8 cellular contexts compared by ENCODE assay signal in the genomic region with DNA sequence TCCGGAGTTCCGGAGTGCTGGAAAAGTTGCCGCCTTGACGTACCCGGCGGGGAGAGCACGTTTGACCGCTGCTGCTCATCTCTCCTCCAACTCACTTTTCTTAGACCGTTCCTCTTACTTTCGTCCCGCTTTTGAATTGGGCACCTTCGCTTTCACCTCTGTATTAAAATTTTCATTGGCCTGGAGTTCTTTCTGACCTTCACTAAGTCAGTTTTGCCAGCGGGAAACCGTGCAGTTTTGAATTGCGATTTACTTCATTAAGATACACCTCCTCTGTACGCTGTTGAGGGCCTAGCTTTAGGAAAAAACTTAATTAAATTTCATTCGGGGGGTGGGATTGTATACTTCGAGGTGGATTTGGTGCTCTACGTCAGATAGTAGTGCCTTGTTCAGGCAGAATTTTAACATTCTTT. TPM values are rescaled to one million over a fixed set of nuclear protein-coding genes. Genes with fewer than 3 reads are reported as not detected.
DNase-seq lines count a peak whose midpoint lies in the region; ATAC-seq and TF ChIP-seq lines count a peak whose summit lies in the region.

No MANE protein-coding gene starts in this region.

- peak; percentile 15 for ATAC-seq in GM18907 (IDR thresholded peaks at IDR 0.05; ENCODE audit: unreplicated experiment)
- no peak for ATAC-seq in HG03159 (IDR thresholded peaks at IDR 0.05; ENCODE audit: unreplicated experiment)

- peaks cover 28% of the 10 kb centered on the region for H3K4me1 Mint-ChIP-seq in MCF 10A (ENCODE audit: insufficient read depth, unreplicated experiment)

- H3K4me3 ChIP-seq in ACC112 (ENCODE audit: low read depth, low read length) (peak overlapping the region; percentile 84), HUES48 (ENCODE audit: low read depth, low read length) (peak overlapping the region; percentile 97)

- H3K27ac ChIP-seq in ACC112 (ENCODE audit: low read depth, low read length) (peak overlapping the region; percentile 72), HUES48 (ENCODE audit: low read depth, low read length) (peak overlapping the region; percentile 97)

- H3K79me2 ChIP-seq in ACC112 (ENCODE audit: control insufficient read depth, insufficient read depth, low read length, unreplicated experiment): peaks cover 61% of the 10 kb centered on the region

- H3K27me3 Mint-ChIP-seq in MCF 10A (ENCODE audit: insufficient read depth, unreplicated experiment): no peaks in the 10 kb centered on the region

- H3K36me3 ChIP-seq in ACC112 (ENCODE audit: insufficient read depth, low read length) (no peaks in the 10 kb centered on the region), HUES48 (ENCODE audit: control insufficient read depth, insufficient read depth, low read length) (no peaks in the 10 kb centered on the region)

- no peaks in the 10 kb centered on the region for H3K9me3 Mint-ChIP-seq in MCF 10A (ENCODE audit: unreplicated experiment)

- H2AFZ ChIP-seq in ACC112 (ENCODE audit: low read length, unreplicated experiment): peak overlapping the region; percentile 93

- peaks cover 19% of the 10 kb centered on the region for H3K4me1 ChIP-seq in ACC112 (ENCODE audit: control insufficient read depth, insufficient read depth, low read length, unreplicated experiment)
- H3K4me1 ChIP-seq in HUES48 (ENCODE audit: control insufficient read depth, insufficient read depth, low read length): peaks cover 26% of the 10 kb centered on the region

- H3K36me3 Mint-ChIP-seq in MCF 10A (ENCODE audit: insufficient read depth, unreplicated experiment): peaks cover 7% of the 10 kb centered on the region

- peak overlapping the region; percentile 84 for H3K4me3 Mint-ChIP-seq in MCF 10A (ENCODE audit: unreplicated experiment)

- CTCF ChIA-PET in MCF 10A (lab: Yijun Ruan, JAX): interaction anchor here (0.5 to 1.5 kb wide), 7 partner anchors 10 to 192 kb away, joined by 3 to 7 read pairs (median 3); partner anchors contain the start of gene C3orf33
- CTCF ChIA-PET in HEK293T (lab: Yijun Ruan, JAX): interaction anchor here (0.8 kb wide), 1 partner anchor 927 kb away, joined by 4 read pairs; no protein-coding TSS in a partner anchor

- TF ChIP-seq CTCF in MCF 10A (IDR thresholded peaks at IDR 0.05; ENCODE audit: unreplicated experiment): no peak

- peak overlapping the region; percentile 95 for H3K9ac ChIP-seq in HUES48 (ENCODE audit: low read depth, low read length)

- H3K27me3 ChIP-seq in ACC112 (ENCODE audit: insufficient read depth, low read length) (no peaks in the 10 kb centered on the region), HUES48 (ENCODE audit: control insufficient read depth, insufficient read depth, low read length) (no peaks in the 10 kb centered on the region)

- DNase-seq in MCF 10A (ENCODE audit: unreplicated experiment): no peak
- DNase-seq in midbrain (lab: John Stamatoyannopoulos, UW): peak; percentile 54
- no peak for DNase-seq in superior temporal gyrus (ENCODE audit: extremely low spot score)
- no peak for DNase-seq in HEK293T (ENCODE audit: extremely low spot score)

- POLR2A ChIA-PET in MCF 10A (lab: Yijun Ruan, JAX) (interaction anchor here (0.7 to 7.0 kb wide), 12 partner anchors 13 to 395 kb away, joined by 3 to 104 read pairs (median 3); partner anchors contain the start of genes C3orf33 and SLC33A1), HEK293T (lab: Yijun Ruan, JAX) (no interaction called here)

- H3K27ac Mint-ChIP-seq in MCF 10A (ENCODE audit: low read depth, unreplicated experiment): peak overlapping the region; percentile 24

- intact Hi-C loops in MCF 10A (cut with micrococcal nuclease): no loop called here

- no TSS peak for BruUV-seq in MCF 10A (replicated peaks; lab: Mats Ljungman, UMichigan)

- H3K9me3 ChIP-seq in HUES48 (ENCODE audit: control insufficient read depth, insufficient read depth, low read length): no peaks in the 10 kb centered on the region

TF ChIP-seq in HEK293T, 16 proteins besides CTCF, POLR2A, EP300 and RAD21:
- TF ChIP-seq SP1 (IDR thresholded peaks at IDR 0.05) (no peak), SUZ12 (IDR thresholded peaks at IDR 0.05) (no peak), CTBP1 (IDR thresholded peaks at IDR 0.05; ENCODE audit: borderline replicate concordance) (no peak), LEF1 (IDR thresholded peaks at IDR 0.05; ENCODE audit: borderline replicate concordance) (no peak), ELF4 (IDR thresholded peaks at IDR 0.05) (no peak), NFRKB (IDR thresholded peaks at IDR 0.05) (no peak), ZNF384 (IDR thresholded peaks at IDR 0.05) (no peak)

RNA-seq across cellular contexts. Expression of gene GMPS, which starts 1.3 kb away (rescaled TPM):
- 92.4 and 128 TPM in 2 replicates for total RNA-seq in MCF 10A (2022)

RNA-seq across cellular contexts. Expression of gene SLC33A1, which starts 17.5 kb away (rescaled TPM):
- total RNA-seq in MCF 10A (2022): 65.6 and 91.7 TPM in 2 replicates
